ENCODE assay signal across 2 cellular contexts in genomic region chr10:102004376-102004775, GRCh38.
A peak's percentile ranks its signal among the peaks of the same experiment; 100 is the strongest.
TF ChIP-seq lines count a peak whose summit lies in the region.

No MANE protein-coding gene starts in this region.

TF ChIP-seq in IMR-90, 13 proteins besides CTCF, POLR2A, EP300 and RAD21:
- no peak for TF ChIP-seq CHD1 (IDR thresholded peaks at IDR 0.05; ENCODE audit: low read depth, low read length)
- TF ChIP-seq SMC3 (IDR thresholded peaks at IDR 0.05; ENCODE audit: low read depth, low read length), result no peak
- TF ChIP-seq MXI1 (IDR thresholded peaks at IDR 0.05; ENCODE audit: borderline replicate concordance, low read depth, low read length), result 0 out of 2 replicates have a peak, but pooled peaks have one; percentile 25
- peak; percentile 89 for TF ChIP-seq CEBPB (IDR thresholded peaks at IDR 0.05; ENCODE audit: low read depth, low read length)

TF ChIP-seq in GM12878, 131 proteins besides CTCF, POLR2A, EP300 and RAD21:
- TF ChIP-seq DPF2 (IDR thresholded peaks at IDR 0.05), result 0 out of 2 replicates have a peak, but pooled peaks have one; percentile 6
- peak; percentile 33 for TF ChIP-seq ATF7 (IDR thresholded peaks at IDR 0.05; ENCODE audit: low read depth)
- TF ChIP-seq MTA2 (IDR thresholded peaks at IDR 0.05; ENCODE audit: low read depth), result no peak
- TF ChIP-seq CEBPB (IDR thresholded peaks at IDR 0.05; ENCODE audit: borderline replicate concordance in 1 of 2, low read depth in 2 of 2, low read length in 2 of 2), result peak in 1 of 2 experiments; percentile 73; a peak in 1 of 4 replicates
- no peak for TF ChIP-seq BMI1 (IDR thresholded peaks at IDR 0.05; ENCODE audit: borderline replicate concordance)
- TF ChIP-seq CBFB (IDR thresholded peaks at IDR 0.05; ENCODE audit: low read depth), result no peak
- TF ChIP-seq, protein P1, sequence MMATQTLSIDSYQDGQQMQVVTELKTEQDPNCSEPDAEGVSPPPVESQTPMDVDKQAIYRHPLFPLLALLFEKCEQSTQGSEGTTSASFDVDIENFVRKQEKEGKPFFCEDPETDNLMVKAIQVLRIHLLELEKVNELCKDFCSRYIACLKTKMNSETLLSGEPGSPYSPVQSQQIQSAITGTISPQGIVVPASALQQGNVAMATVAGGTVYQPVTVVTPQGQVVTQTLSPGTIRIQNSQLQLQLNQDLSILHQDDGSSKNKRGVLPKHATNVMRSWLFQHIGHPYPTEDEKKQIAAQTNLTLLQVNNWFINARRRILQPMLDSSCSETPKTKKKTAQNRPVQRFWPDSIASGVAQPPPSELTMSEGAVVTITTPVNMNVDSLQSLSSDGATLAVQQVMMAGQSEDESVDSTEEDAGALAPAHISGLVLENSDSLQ (IDR thresholded peaks at IDR 0.05), result peak; percentile 42; the same call in 1 of the 2 replicates
- 0 out of 2 replicates have a peak, but pooled peaks have one; percentile 2 for TF ChIP-seq ZNF592 (IDR thresholded peaks at IDR 0.05)
- peak in 1 of 2 experiments; percentile 70; a peak in 1 of 3 replicates for TF ChIP-seq EGR1 (IDR thresholded peaks at IDR 0.05; ENCODE audit: borderline replicate concordance in 1 of 2, low read depth in 2 of 2, low read length in 2 of 2)
- TF ChIP-seq, protein P2, sequence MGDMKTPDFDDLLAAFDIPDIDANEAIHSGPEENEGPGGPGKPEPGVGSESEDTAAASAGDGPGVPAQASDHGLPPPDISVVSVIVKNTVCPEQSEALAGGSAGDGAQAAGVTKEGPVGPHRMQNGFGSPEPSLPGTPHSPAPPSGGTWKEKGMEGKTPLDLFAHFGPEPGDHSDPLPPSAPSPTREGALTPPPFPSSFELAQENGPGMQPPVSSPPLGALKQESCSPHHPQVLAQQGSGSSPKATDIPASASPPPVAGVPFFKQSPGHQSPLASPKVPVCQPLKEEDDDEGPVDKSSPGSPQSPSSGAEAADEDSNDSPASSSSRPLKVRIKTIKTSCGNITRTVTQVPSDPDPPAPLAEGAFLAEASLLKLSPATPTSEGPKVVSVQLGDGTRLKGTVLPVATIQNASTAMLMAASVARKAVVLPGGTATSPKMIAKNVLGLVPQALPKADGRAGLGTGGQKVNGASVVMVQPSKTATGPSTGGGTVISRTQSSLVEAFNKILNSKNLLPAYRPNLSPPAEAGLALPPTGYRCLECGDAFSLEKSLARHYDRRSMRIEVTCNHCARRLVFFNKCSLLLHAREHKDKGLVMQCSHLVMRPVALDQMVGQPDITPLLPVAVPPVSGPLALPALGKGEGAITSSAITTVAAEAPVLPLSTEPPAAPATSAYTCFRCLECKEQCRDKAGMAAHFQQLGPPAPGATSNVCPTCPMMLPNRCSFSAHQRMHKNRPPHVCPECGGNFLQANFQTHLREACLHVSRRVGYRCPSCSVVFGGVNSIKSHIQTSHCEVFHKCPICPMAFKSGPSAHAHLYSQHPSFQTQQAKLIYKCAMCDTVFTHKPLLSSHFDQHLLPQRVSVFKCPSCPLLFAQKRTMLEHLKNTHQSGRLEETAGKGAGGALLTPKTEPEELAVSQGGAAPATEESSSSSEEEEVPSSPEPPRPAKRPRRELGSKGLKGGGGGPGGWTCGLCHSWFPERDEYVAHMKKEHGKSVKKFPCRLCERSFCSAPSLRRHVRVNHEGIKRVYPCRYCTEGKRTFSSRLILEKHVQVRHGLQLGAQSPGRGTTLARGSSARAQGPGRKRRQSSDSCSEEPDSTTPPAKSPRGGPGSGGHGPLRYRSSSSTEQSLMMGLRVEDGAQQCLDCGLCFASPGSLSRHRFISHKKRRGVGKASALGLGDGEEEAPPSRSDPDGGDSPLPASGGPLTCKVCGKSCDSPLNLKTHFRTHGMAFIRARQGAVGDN (IDR thresholded peaks at IDR 0.05), result peak; percentile 15; the same call in 1 of the 2 replicates
- TF ChIP-seq, protein P3, sequence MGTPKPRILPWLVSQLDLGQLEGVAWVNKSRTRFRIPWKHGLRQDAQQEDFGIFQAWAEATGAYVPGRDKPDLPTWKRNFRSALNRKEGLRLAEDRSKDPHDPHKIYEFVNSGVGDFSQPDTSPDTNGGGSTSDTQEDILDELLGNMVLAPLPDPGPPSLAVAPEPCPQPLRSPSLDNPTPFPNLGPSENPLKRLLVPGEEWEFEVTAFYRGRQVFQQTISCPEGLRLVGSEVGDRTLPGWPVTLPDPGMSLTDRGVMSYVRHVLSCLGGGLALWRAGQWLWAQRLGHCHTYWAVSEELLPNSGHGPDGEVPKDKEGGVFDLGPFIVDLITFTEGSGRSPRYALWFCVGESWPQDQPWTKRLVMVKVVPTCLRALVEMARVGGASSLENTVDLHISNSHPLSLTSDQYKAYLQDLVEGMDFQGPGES (IDR thresholded peaks at IDR 0.05), result no peak
